ENCODE assay signal across 22 cellular contexts in genomic region chr1:107609808-107610207, GRCh38.
DNase-seq lines count a peak whose midpoint lies in the region; ATAC-seq, FAIRE-seq and TF ChIP-seq lines count a peak whose summit lies in the region.
"Had no signal": no experiment of that assay in that cellular context is flagged by ENCODE, and none has a peak within 500 bp of the region (broad histone marks: within the 10 kb centered on the region; RNA-seq: fewer than 3 reads in every experiment).

No MANE protein-coding gene starts in this region.

- DNase-seq in A549 (ENCODE audit: low read depth in 1 of 2, low spot score in 1 of 2), result peak in 1 of 2 experiments; percentile 2
- DNase-seq in H54 (ENCODE audit: insufficient read length, low spot score), result no peak
- peak; percentile 90 for DNase-seq in PC-3
- DNase-seq in kidney tubule cell (ENCODE audit: low spot score), result peak; percentile 72
- no peak for DNase-seq in DMS114 treated with DMSO at 0.1 percent for 48 hours (lab: John Stamatoyannopoulos, UW; ENCODE audit: unreplicated experiment)
- DNase-seq in stimulated activated CD4-positive, alpha-beta T cell treated with anti-CD3 and anti-CD28 coated beads, Interleukin-12 subunit alpha, Interleukin-12 subunit beta, amount 100 ng/mL, for 4 hours, result no peak
- DNase-seq in medulla oblongata (ENCODE audit: extremely low spot score), result no peak
- DNase-seq in activated CD4-positive, alpha-beta T cell treated with anti-CD3 and anti-CD28 coated beads, Interleukin-2, amount 10 ng/mL, durations not matched to agents 7 days and 5 days, result no peak
- DNase-seq: Caco-2; CD4-positive, alpha-beta T cell; KBM-7; NCI-H1105; NCI-H146; NCI-H2029; NCI-H226; NCI-H510A treated with DMSO at 0.1 percent for 48 hours; NCI-H748 treated with DMSO at 0.1 percent for 48 hours had no signal

- no peak for TF ChIP-seq POLR2A in A549 (IDR thresholded peaks at IDR 0.05; ENCODE audit: low read length)
- no peak for TF ChIP-seq POLR2A in H54 (IDR thresholded peaks at IDR 0.05; ENCODE audit: low read depth, low read length)

- no peaks in the 10 kb centered on the region for H3K27me3 ChIP-seq in PC-3 (ENCODE audit: low read length)
- H3K27me3 ChIP-seq: BLaER1 had no signal

- ATAC-seq in A549 (no peak), PC-3 (peak; percentile 98)

- no peaks in the 10 kb centered on the region for H3K4me1 Mint-ChIP-seq in activated CD4-positive, alpha-beta T cell treated with anti-CD3 and anti-CD28 coated beads, Interleukin-2, amount 10 ng/mL, durations not matched to agents 7 days and 5 days

- 67% methylated on average over 1 of the region's 1 CpG for WGBS in A549 (ENCODE audit: missing lambda C conversion rate)

- no TSS peak for BruUV-seq in PC-3 (replicated peaks; lab: Mats Ljungman, UMichigan)

- TF ChIP-seq EP300 in A549 (IDR thresholded peaks at IDR 0.05), result no peak

- CTCF ChIA-PET in A549 (lab: Yijun Ruan, JAX) (no interaction called here), PC-3 (lab: Charles Lee) (interaction anchor here (1.0 kb wide), 1 partner anchor 37 kb away, joined by 4 read pairs; no protein-coding TSS in a partner anchor)
- CTCF ChIA-PET in activated CD4-positive, alpha-beta T cell treated with anti-CD3 and anti-CD28 coated beads, Interleukin-2, amount 10 ng/mL, durations not matched to agents 7 days and 5 days (lab: Charles Lee), result interaction anchor here (0.6 kb wide), 1 partner anchor 369 kb away, joined by 3 read pairs; no protein-coding TSS in a partner anchor

- intact Hi-C loops in PC-3 (cut with micrococcal nuclease), result loop anchor here (2.0 kb wide), 1 partner anchor 37 kb away; no protein-coding TSS in a partner anchor

- no peaks in the 10 kb centered on the region for H3K79me2 ChIP-seq in PC-3 (ENCODE audit: low read length)

- no peak overlapping the region for H2AFZ ChIP-seq in PC-3 (ENCODE audit: low read length)

- no peak overlapping the region for H3K27ac ChIP-seq in A549
- peak overlapping the region; percentile 53 for H3K27ac ChIP-seq in PC-3 (ENCODE audit: low read length)
- H3K27ac ChIP-seq: BLaER1 had no signal

- no peaks in the 10 kb centered on the region for H3K36me3 Mint-ChIP-seq in activated CD4-positive, alpha-beta T cell treated with anti-CD3 and anti-CD28 coated beads, Interleukin-2, amount 10 ng/mL, durations not matched to agents 7 days and 5 days (ENCODE audit: low read depth)

- no peak overlapping the region for H3K27ac Mint-ChIP-seq in activated CD4-positive, alpha-beta T cell treated with anti-CD3 and anti-CD28 coated beads, Interleukin-2, amount 10 ng/mL, durations not matched to agents 7 days and 5 days
- H3K27ac Mint-ChIP-seq: CD4-positive, alpha-beta T cell had no signal

- no peaks in the 10 kb centered on the region for H3K9me2 ChIP-seq in PC-3 (replicated peaks; ENCODE audit: low read length)

- H3K36me3 ChIP-seq in PC-3 (ENCODE audit: low read depth, low read length), result no peaks in the 10 kb centered on the region

- no peak for FAIRE-seq in A549 (lab: Jason Lieb, UNC)
- peak; percentile 33 for FAIRE-seq in H54 (lab: Jason Lieb, UNC)
- FAIRE-seq: A204.1, G401.6, GM19239, H1 had no signal

- no peaks in the 10 kb centered on the region for H4K20me1 ChIP-seq in PC-3 (ENCODE audit: low read length)
- H4K20me1 ChIP-seq: BLaER1 had no signal

- no peak overlapping the region for H3K4me3 Mint-ChIP-seq in activated CD4-positive, alpha-beta T cell treated with anti-CD3 and anti-CD28 coated beads, Interleukin-2, amount 10 ng/mL, durations not matched to agents 7 days and 5 days
- H3K4me3 Mint-ChIP-seq: CD4-positive, alpha-beta T cell had no signal

- H3K4me2 ChIP-seq in A549, result peak overlapping the region; percentile 10; the same call in 1 of the 3 replicates
- H3K4me2 ChIP-seq in PC-3 (ENCODE audit: low read length), result peak overlapping the region; percentile 66
- H3K4me2 ChIP-seq: BLaER1 had no signal

- no peak overlapping the region for H3K9ac ChIP-seq in PC-3 (ENCODE audit: low read length)
- H3K9ac ChIP-seq: BLaER1 had no signal

- H3K27me3 Mint-ChIP-seq in activated CD4-positive, alpha-beta T cell treated with anti-CD3 and anti-CD28 coated beads, Interleukin-2, amount 10 ng/mL, durations not matched to agents 7 days and 5 days, result peaks cover 2% of the 10 kb centered on the region
- H3K27me3 Mint-ChIP-seq: CD4-positive, alpha-beta T cell had no signal

- H3K4me3 ChIP-seq in A549 (no peak overlapping the region), PC-3 (ENCODE audit: low read length) (no peak overlapping the region)
- H3K4me3 ChIP-seq: BLaER1 had no signal

- H3F3A ChIP-seq in PC-3 (ENCODE audit: low read length, unreplicated experiment), result no peaks in the 10 kb centered on the region

- TF ChIP-seq RAD21 in A549 (conservative IDR thresholded peaks at IDR 0.05 in 1 of 2, IDR thresholded peaks at IDR 0.05 in 1 of 2), result no peak

- H3K9me3 Mint-ChIP-seq in activated CD4-positive, alpha-beta T cell treated with anti-CD3 and anti-CD28 coated beads, Interleukin-2, amount 10 ng/mL, durations not matched to agents 7 days and 5 days, result peaks cover 10% of the 10 kb centered on the region

- H3K9me3 ChIP-seq in A549, result peaks cover 12% of the 10 kb centered on the region; the same call in 2 of the 3 replicates
- no peaks in the 10 kb centered on the region for H3K9me3 ChIP-seq in PC-3 (ENCODE audit: low read length)
- H3K9me3 ChIP-seq: Caco-2 had no signal

- POLR2A ChIA-PET in A549 (lab: Yijun Ruan, JAX), result no interaction called here
- POLR2A ChIA-PET in PC-3 (lab: Charles Lee; ENCODE audit: unreplicated experiment), result no interaction called here
- POLR2A ChIA-PET in activated CD4-positive, alpha-beta T cell treated with anti-CD3 and anti-CD28 coated beads, Interleukin-2, amount 10 ng/mL, durations not matched to agents 7 days and 5 days (lab: Charles Lee), result no interaction called here

- H3K4me1 ChIP-seq in A549 (peaks cover 5% of the 10 kb centered on the region; the same call in 1 of the 3 replicates), PC-3 (ENCODE audit: insufficient read depth, low read length) (peaks cover 16% of the 10 kb centered on the region)
- H3K4me1 ChIP-seq: Caco-2 had no signal

- TF ChIP-seq CTCF in A549 (IDR thresholded peaks at IDR 0.05) (no peak), PC-3 (conservative IDR thresholded peaks at IDR 0.05; ENCODE audit: low read depth, low read length) (no peak)

TF ChIP-seq in A549, 52 proteins besides CTCF, POLR2A, EP300 and RAD21:
- TF ChIP-seq MAFK (IDR thresholded peaks at IDR 0.05; ENCODE audit: partially characterized antibody) (peak; percentile 84), REST (IDR thresholded peaks at IDR 0.05) (no peak)

Comparison
In these comparisons a context has a peak if more than half of its experiments do, and no peak if none do; other contexts are left out.
1. DNase-seq: peak in PC-3 (single experiment) and kidney tubule cell (single experiment); none in H54 (single experiment), DMS114 treated with DMSO at 0.1 percent for 48 hours (single experiment), stimulated activated CD4-positive, alpha-beta T cell treated with anti-CD3 and anti-CD28 coated beads, Interleukin-12 subunit alpha, Interleukin-12 subunit beta, amount 100 ng/mL, for 4 hours (single experiment), medulla oblongata (single experiment) and activated CD4-positive, alpha-beta T cell treated with anti-CD3 and anti-CD28 coated beads, Interleukin-2, amount 10 ng/mL, durations not matched to agents 7 days and 5 days (single experiment).